3 cellular contexts compared by ENCODE assay signal in genomic region chr15:61075741-61076140, GRCh38.
TF ChIP-seq lines count a peak whose summit lies in the region.

No MANE protein-coding gene starts in this region.

TF ChIP-seq in GM23338, 12 proteins besides CTCF, POLR2A, EP300 and RAD21 (continues in another document):
- no peak for TF ChIP-seq EZH2 (IDR thresholded peaks at IDR 0.05; ENCODE audit: low read depth, unreplicated experiment)
- no peak for TF ChIP-seq STAT1 (IDR thresholded peaks at IDR 0.05; ENCODE audit: unreplicated experiment)
- TF ChIP-seq ZNF462 (CRISPR knock-in tag; IDR thresholded peaks at IDR 0.05) = no peak
- TF ChIP-seq JUNB (IDR thresholded peaks at IDR 0.05; ENCODE audit: unreplicated experiment) = no peak
- TF ChIP-seq ETS1 (IDR thresholded peaks at IDR 0.05) = no peak

TF ChIP-seq in H1, 55 proteins besides CTCF, POLR2A, EP300 and RAD21:
- TF ChIP-seq KDM5A (IDR thresholded peaks at IDR 0.05; ENCODE audit: low read length) (no peak), ATF2 (IDR thresholded peaks at IDR 0.05; ENCODE audit: low read length) (no peak), BRCA1 (IDR thresholded peaks at IDR 0.05; ENCODE audit: low read depth, low read length) (no peak), RBBP5 (IDR thresholded peaks at IDR 0.05; ENCODE audit: borderline replicate concordance, low read depth, low read length) (no peak)
TF ChIP-seq in H1: peak in this region for 0.

TF ChIP-seq in GM12891, 5 proteins besides CTCF, POLR2A, EP300 and RAD21:
- no peak for TF ChIP-seq PAX5 (IDR thresholded peaks at IDR 0.05; ENCODE audit: insufficient read depth, low read length, severe bottlenecking)
- no peak for TF ChIP-seq TAF1 (IDR thresholded peaks at IDR 0.05; ENCODE audit: low read depth, low read length)
- no peak for TF ChIP-seq POU2F2 (IDR thresholded peaks at IDR 0.05; ENCODE audit: low read depth, low read length)
- no peak for TF ChIP-seq SPI1 (IDR thresholded peaks at IDR 0.05; ENCODE audit: low read depth, low read length)
- no peak for TF ChIP-seq POLR2AphosphoS5 (IDR thresholded peaks at IDR 0.05; ENCODE audit: low read depth, low read length)
